9 cellular contexts compared by ENCODE assay signal in genomic region chr4:123649248-123649643, GRCh38.
DNase-seq lines count a peak whose midpoint lies in the region; ATAC-seq, FAIRE-seq and TF ChIP-seq lines count a peak whose summit lies in the region.
"Had no signal": no experiment of that assay in that cellular context is flagged by ENCODE, and none has a peak within 500 bp of the region (broad histone marks: within the 10 kb centered on the region; RNA-seq: fewer than 3 reads in every experiment).

No MANE protein-coding gene starts in this region.

- H3K9me3 ChIP-seq in K562 (replicated peaks; ENCODE audit: control insufficient read depth, insufficient read depth, low read depth, low read length) (no peaks in the 10 kb centered on the region), prostate gland (no peaks in the 10 kb centered on the region)

- no peaks in the 10 kb centered on the region for H3K79me2 ChIP-seq in K562 (ENCODE audit: control insufficient read depth, insufficient read depth, low read length)

- ATAC-seq in GM19043 (IDR thresholded peaks at IDR 0.05; ENCODE audit: low read depth, unreplicated experiment) (peak; percentile 77), HG03025 (IDR thresholded peaks at IDR 0.05; ENCODE audit: low FRiP score, unreplicated experiment) (peak; percentile 88), K562 (no peak), HG03280 (IDR thresholded peaks at IDR 0.05; ENCODE audit: unreplicated experiment) (no peak), HG03095 (IDR thresholded peaks at IDR 0.05; ENCODE audit: unreplicated experiment) (no peak)

- CTCF ChIA-PET in K562 (lab: Yijun Ruan, JAX; ENCODE audit: low intra/inter-chr PET ratio) = no interaction called here

- H4K20me1 ChIP-seq in K562 (replicated peaks; ENCODE audit: control insufficient read depth, insufficient read depth, low read length) = no peaks in the 10 kb centered on the region

- BruUV-seq in K562 (replicated peaks; lab: Mats Ljungman, UMichigan) = no TSS peak

- WGBS in K562 (ENCODE audit: insufficient coverage, low coverage, missing lambda C conversion rate) = 10% methylated on average over 3 of the region's 3 CpGs
- 44% methylated on average over 3 of the region's 3 CpGs for WGBS in prostate gland

- no peak for TF ChIP-seq RAD21 in K562 (CRISPR knock-in tag; conservative IDR thresholded peaks at IDR 0.05 in 1 of 2, IDR thresholded peaks at IDR 0.05 in 1 of 2)

- DNase-seq in K562 (ENCODE audit: extremely low read depth in 1 of 4, low spot score in 3 of 4) (no peak), prostate gland (ENCODE audit: low spot score) (no peak), NCI-H2171 treated with DMSO at 0.1 percent for 48 hours (lab: John Stamatoyannopoulos, UW) (no peak), foreskin fibroblast (no peak)

- intact Hi-C loops in K562 (cut with micrococcal nuclease) (no loop called here), prostate gland (cut with DNase I) (no loop called here)

- POLR2A ChIA-PET in K562 (lab: Yijun Ruan, JAX) = no interaction called here

- H3K4me1 ChIP-seq in K562 (replicated peaks in 1 of 2; ENCODE audit: control insufficient read depth in 2 of 2, insufficient read depth in 2 of 2, low read length in 2 of 2) (no peaks in the 10 kb centered on the region), prostate gland (replicated peaks) (no peaks in the 10 kb centered on the region)

- H2AFZ ChIP-seq in K562 (ENCODE audit: low read depth, low read length) = peak overlapping the region; percentile 91

- TF ChIP-seq EP300 in K562 (IDR thresholded peaks at IDR 0.05; ENCODE audit: low read length) = no peak

- no peak for FAIRE-seq in K562 (lab: Jason Lieb, UNC)

- in situ Hi-C loops in K562 (cut with MboI) = no loop called here

- H3K36me3 ChIP-seq in K562 (ENCODE audit: control insufficient read depth, insufficient read depth, low read length) (no peaks in the 10 kb centered on the region), prostate gland (no peaks in the 10 kb centered on the region)

- H3K9ac ChIP-seq in K562 (ENCODE audit: insufficient read depth in 1 of 2, low read depth in 2 of 2, low read length in 2 of 2) = no peak overlapping the region
- H3K9ac ChIP-seq: KMS-11 had no signal

- H3K27me3 ChIP-seq in K562 (ENCODE audit: control insufficient read depth in 2 of 2, insufficient read depth in 2 of 2, low read length in 2 of 2) (no peaks in the 10 kb centered on the region), prostate gland (replicated peaks; ENCODE audit: insufficient read depth) (no peaks in the 10 kb centered on the region)

- no peak overlapping the region for H3K27ac ChIP-seq in K562 (ENCODE audit: extremely low read depth, low read depth, low read length)
- peak overlapping the region; percentile 39 to 42 for H3K27ac ChIP-seq in prostate gland
- H3K27ac ChIP-seq: KMS-11 had no signal

- TF ChIP-seq POLR2A in K562 (conservative IDR thresholded peaks at IDR 0.05) (no peak), prostate gland (IDR thresholded peaks at IDR 0.05) (no peak)

- TF ChIP-seq CTCF in K562 (IDR thresholded peaks at IDR 0.05 in 2 of 3, conservative IDR thresholded peaks at IDR 0.05 in 1 of 3; ENCODE audit: insufficient read depth in 2 of 3, low read depth in 1 of 3, low read length in 3 of 3) (no peak), prostate gland (IDR thresholded peaks at IDR 0.05) (no peak), foreskin fibroblast (IDR thresholded peaks at IDR 0.05; ENCODE audit: low read depth, low read length) (no peak)

- H3K4me3 ChIP-seq in K562 (no peak overlapping the region), prostate gland (no peak overlapping the region), foreskin fibroblast (ENCODE audit: low read depth in 1 of 2, low read length in 2 of 2) (peak overlapping the region in 1 of 2 donors; percentile 18)

- H3K4me2 ChIP-seq in K562 (ENCODE audit: insufficient read depth, low read length) = no peak overlapping the region
- H3K4me2 ChIP-seq: KMS-11 had no signal

- no peaks in the 10 kb centered on the region for H3K9me1 ChIP-seq in K562 (ENCODE audit: control insufficient read depth, insufficient read depth, low read length)

TF ChIP-seq in K562, 482 proteins besides CTCF, POLR2A, EP300 and RAD21:
- TF ChIP-seq TRIM28 (IDR thresholded peaks at IDR 0.05) (no peak), ZNF324 (CRISPR knock-in tag; IDR thresholded peaks at IDR 0.05) (no peak), FOXK2 (conservative IDR thresholded peaks at IDR 0.05 in 1 of 2, IDR thresholded peaks at IDR 0.05 in 1 of 2; ENCODE audit: low read depth in 2 of 2) (no peak), HDAC6 (IDR thresholded peaks at IDR 0.05; ENCODE audit: low read depth, low read length) (no peak), RBM25 (IDR thresholded peaks at IDR 0.05; ENCODE audit: low read depth, low read length, severe bottlenecking) (no peak), RBM34 (IDR thresholded peaks at IDR 0.05; ENCODE audit: borderline replicate concordance, insufficient read depth, low read length) (no peak), RBFOX2 (IDR thresholded peaks at IDR 0.05; ENCODE audit: low read depth, low read length) (no peak), FOXA3 (CRISPR knock-in tag; conservative IDR thresholded peaks at IDR 0.05 in 1 of 2, IDR thresholded peaks at IDR 0.05 in 1 of 2) (no peak), ZBTB26 (CRISPR knock-in tag; IDR thresholded peaks at IDR 0.05) (no peak), ETS2 (tag; IDR thresholded peaks at IDR 0.05; ENCODE audit: borderline replicate concordance, poor library complexity, severe bottlenecking) (no peak), ZNF316 (IDR thresholded peaks at IDR 0.05) (no peak), ZNF24 (IDR thresholded peaks at IDR 0.05) (no peak), CBFA2T2 (conservative IDR thresholded peaks at IDR 0.05) (no peak), PPARD (CRISPR knock-in tag; IDR thresholded peaks at IDR 0.05) (no peak), ZNF224 (CRISPR knock-in tag; IDR thresholded peaks at IDR 0.05) (no peak), NELFE (IDR thresholded peaks at IDR 0.05; ENCODE audit: insufficient read depth, insufficient read length) (no peak), JUNB (CRISPR knock-in tag; conservative IDR thresholded peaks at IDR 0.05) (no peak), TFAP4 (CRISPR knock-in tag; IDR thresholded peaks at IDR 0.05; ENCODE audit: borderline replicate concordance) (no peak), RBM22 (IDR thresholded peaks at IDR 0.05; ENCODE audit: low read depth, low read length, poor library complexity, severe bottlenecking) (no peak)

Comparison
In these comparisons a context has a peak if more than half of its experiments do, and no peak if none do; other contexts are left out.
1. ATAC-seq: peak in GM19043 (single experiment) and HG03025 (single experiment); none in K562 (single experiment), HG03280 (single experiment) and HG03095 (single experiment).